ENCODE assay signal across 15 cellular contexts in the genomic region with DNA sequence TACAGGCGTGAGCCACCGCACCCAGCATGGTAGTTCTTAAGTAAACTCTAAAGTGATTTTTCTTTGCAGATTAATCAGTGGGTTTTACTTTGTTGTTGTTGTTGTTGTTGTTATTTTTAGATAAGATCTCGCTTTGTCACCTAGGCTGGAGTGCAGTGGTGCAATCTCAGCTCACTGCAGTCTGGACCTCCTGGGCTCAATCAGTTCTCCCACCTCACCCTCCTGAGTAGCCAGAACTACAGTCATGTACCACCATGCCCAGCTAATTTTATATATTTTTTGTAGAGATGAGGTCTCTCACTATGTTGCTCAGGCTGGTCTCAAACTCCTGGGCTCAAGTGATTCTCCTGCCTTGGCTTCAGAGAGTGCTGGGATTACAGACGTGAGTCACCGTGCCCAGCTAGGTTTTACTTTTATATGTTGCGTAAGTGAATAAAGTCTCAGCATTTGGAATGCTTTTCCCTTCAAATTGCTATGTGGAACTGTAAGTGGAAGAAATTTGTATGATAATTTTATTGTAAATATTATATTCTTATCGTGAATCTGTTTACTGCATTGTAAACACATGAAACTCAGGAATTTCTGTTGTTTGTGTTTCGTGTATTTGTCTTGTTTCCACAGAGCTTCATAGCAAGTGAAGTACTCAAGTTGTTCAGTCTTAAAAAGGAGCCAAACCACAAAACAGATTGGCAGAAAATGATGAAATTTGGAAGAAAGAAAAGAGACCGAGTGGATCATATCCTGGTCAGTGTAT. TPM values are rescaled to one million over a fixed set of nuclear protein-coding genes. Genes with fewer than 3 reads are reported as not detected.
DNase-seq lines count a peak whose midpoint lies in the region; ATAC-seq and TF ChIP-seq lines count a peak whose summit lies in the region.
"Had no signal": no experiment of that assay in that cellular context is flagged by ENCODE, and none has a peak within 500 bp of the region (broad histone marks: within the 10 kb centered on the region; RNA-seq: fewer than 3 reads in every experiment).

No MANE protein-coding gene starts in this region.

- peaks cover 8 to 96% (median 19%) of the 10 kb centered on the region in 4 donors for H3K36me3 ChIP-seq in sigmoid colon

- H3K27ac ChIP-seq in sigmoid colon, result peak overlapping the region; percentile 30 to 60 (median 54)
- H3K27ac ChIP-seq: thyroid gland had no signal

- TF ChIP-seq EP300 in sigmoid colon (IDR thresholded peaks at IDR 0.05), result no peak

- no peaks in the 10 kb centered on the region for H3K27me3 Mint-ChIP-seq in natural killer cell (ENCODE audit: low read depth in 2 of 2)

- DNase-seq in GM03348 (ENCODE audit: low spot score) (peak; percentile 46), RPMI7951 (ENCODE audit: low read depth) (peak; percentile 56), fibroblast of mammary gland (ENCODE audit: low read depth) (peak; percentile 82), sigmoid colon (peak; percentile 79), natural killer cell (no peak), GM13977 (ENCODE audit: low spot score) (no peak), NCI-H524 treated with DMSO at 0.1 percent for 48 hours (lab: John Stamatoyannopoulos, UW) (no peak)
- DNase-seq: DMS53; NCI-H1436; nucleus accumbens; Peyer's patch; stimulated activated CD4-positive, alpha-beta T cell treated with anti-CD3 and anti-CD28 coated beads, Interleukin-4, amount 100 ng/mL, for 1 hour; thyroid gland had no signal

- H3K27me3 ChIP-seq in sigmoid colon, result no peaks in the 10 kb centered on the region
- H3K27me3 ChIP-seq: Peyer's patch, thyroid gland had no signal

- in situ Hi-C loops in GM13977 (cut with MboI; ENCODE audit: low pct_unique_long_range_greater_than_20kb, low sequenced_read_pairs, unreplicated experiment), result no loop called here

- H3K4me1 Mint-ChIP-seq in natural killer cell, result peaks cover 21 to 22% of the 10 kb centered on the region in 2 donors

- peak overlapping the region in 1 of 2 donors; percentile 16 for H3K27ac Mint-ChIP-seq in natural killer cell
- H3K27ac Mint-ChIP-seq: activated T-helper 2 cell treated with anti-CD3 and anti-CD28 coated beads, Interferon-gamma antibody, Interleukin-2, Interleukin-4, amounts not matched to agents 10 μg/mL and 5 μg/mL and 100 μg/mL, durations not matched to agents 14 hours and 24 hours and 36 hours had no signal

- H3K9me3 Mint-ChIP-seq in natural killer cell, result no peaks in the 10 kb centered on the region
- H3K9me3 Mint-ChIP-seq: activated T-helper 2 cell treated with anti-CD3 and anti-CD28 coated beads, Interferon-gamma antibody, Interleukin-2, Interleukin-4, amounts not matched to agents 10 μg/mL and 5 μg/mL and 100 μg/mL, durations not matched to agents 14 hours and 24 hours and 36 hours had no signal

- WGBS in sigmoid colon, 2 donors, result 73 to 75% methylated on average over 9 of the region's 9 CpGs

- no peaks in the 10 kb centered on the region for H3K9me3 ChIP-seq in sigmoid colon
- H3K9me3 ChIP-seq: Peyer's patch, thyroid gland had no signal

- no peak overlapping the region for H3K4me3 Mint-ChIP-seq in natural killer cell

- H3K4me1 ChIP-seq in sigmoid colon, result peaks cover 0 to 22% (median 10%) of the 10 kb centered on the region in 4 donors
- H3K4me1 ChIP-seq: Peyer's patch, thyroid gland had no signal

- H3K36me3 Mint-ChIP-seq in natural killer cell, result peaks cover 26% of the 10 kb centered on the region

- no peak for ATAC-seq in natural killer cell
- no peak for ATAC-seq in HG03457 (IDR thresholded peaks at IDR 0.05; ENCODE audit: unreplicated experiment)

- H3K4me3 ChIP-seq in fibroblast of mammary gland (ENCODE audit: control insufficient read depth, low read depth, low read length) (no peak overlapping the region), sigmoid colon (no peak overlapping the region)
- H3K4me3 ChIP-seq: Peyer's patch, thyroid gland had no signal

- TF ChIP-seq CTCF in fibroblast of mammary gland (conservative IDR thresholded peaks at IDR 0.05; ENCODE audit: control insufficient read depth, insufficient read depth, low read depth, low read length), result no peak
- no peak for TF ChIP-seq CTCF in sigmoid colon (IDR thresholded peaks at IDR 0.05)
- TF ChIP-seq CTCF in natural killer cell (IDR thresholded peaks at IDR 0.05), result no peak
- no peak for TF ChIP-seq CTCF in GM13977 (IDR thresholded peaks at IDR 0.05; ENCODE audit: extremely low read depth, insufficient read depth, missing control alignments)

- TF ChIP-seq POLR2A in sigmoid colon (IDR thresholded peaks at IDR 0.05), result no peak

- intact Hi-C loops in sigmoid colon (cut with DNase I) (no loop called here), natural killer cell (cut with micrococcal nuclease) (no loop called here)

RNA-seq across cellular contexts. Expression of gene QSOX1, which starts 56.2 kb away (rescaled TPM):
- 53.3 and 62.4 TPM in 2 replicates for total RNA-seq in RPMI7951 (2014; rRNA removed; shearing (Covaris generic))
- total RNA-seq in sigmoid colon (100 to 1,000 TPM in 1 of 4 donors, 10 to 100 TPM in 3; 64.5 to 102 (median 78.9) TPM), natural killer cell (10 to 100 TPM; 31.0 to 42.7 (median 38.2) TPM)
- 100 to 1,000 TPM in 1 of 3 donors, 10 to 100 TPM in 2; 26.4 to 175 (median 27.7) TPM for polyA plus RNA-seq in sigmoid colon

Comparison
In these comparisons a context has a peak if more than half of its experiments do, and no peak if none do; other contexts are left out.
1. DNase-seq: peak in GM03348 (single experiment), RPMI7951 (single experiment), fibroblast of mammary gland (single experiment) and sigmoid colon (single experiment); none in natural killer cell (single experiment), GM13977 (single experiment) and NCI-H524 treated with DMSO at 0.1 percent for 48 hours (single experiment).